ENCODE assay signal across 1 cellular context in genomic region chr6:25053875-25054371, GRCh38.
TF ChIP-seq lines count a peak whose summit lies in the region.

No MANE protein-coding gene starts in this region.

TF ChIP-seq in GM12878, 131 proteins besides CTCF, POLR2A, EP300 and RAD21 (continued from another document):
- TF ChIP-seq RELB (IDR thresholded peaks at IDR 0.05; ENCODE audit: low read depth) (peak; percentile 45; the same call in 1 of the 2 replicates), EED (IDR thresholded peaks at IDR 0.05; ENCODE audit: low read depth) (peak; percentile 62; the same call in 1 of the 2 replicates), KLF5 (IDR thresholded peaks at IDR 0.05; ENCODE audit: partially characterized antibody) (no peak), FOXM1 (IDR thresholded peaks at IDR 0.05; ENCODE audit: low read depth, low read length) (no peak; the same call in 1 of the 2 replicates), ATF7 (IDR thresholded peaks at IDR 0.05; ENCODE audit: low read depth) (peak; percentile 26; the same call in 1 of the 2 replicates), ZNF217 (IDR thresholded peaks at IDR 0.05) (no peak), PKNOX1 (IDR thresholded peaks at IDR 0.05) (no peak; the same call in 1 of the 2 replicates), MTA2 (IDR thresholded peaks at IDR 0.05; ENCODE audit: low read depth) (peak; percentile 68), EZH2 (IDR thresholded peaks at IDR 0.05; ENCODE audit: borderline replicate concordance, control insufficient read depth, low read depth, low read length) (no peak), IRF4 (IDR thresholded peaks at IDR 0.05; ENCODE audit: low read depth, low read length) (peak; percentile 49; the same call in 1 of the 2 replicates), STAT1 (conservative IDR thresholded peaks at IDR 0.05) (no peak), GATAD2B (conservative IDR thresholded peaks at IDR 0.05; ENCODE audit: low read depth) (no peak), ZBTB11 (CRISPR knock-in tag; IDR thresholded peaks at IDR 0.05) (no peak), ZNF207 (IDR thresholded peaks at IDR 0.05; ENCODE audit: borderline replicate concordance) (no peak), SPI1 (IDR thresholded peaks at IDR 0.05; ENCODE audit: borderline replicate concordance, insufficient read depth, low read depth, low read length) (peak; percentile 36; the same call in 1 of the 2 replicates), YY1 (IDR thresholded peaks at IDR 0.05; ENCODE audit: low read depth, low read length) (no peak), IKZF2 (IDR thresholded peaks at IDR 0.05) (peak in 1 of 2 experiments; percentile 72), NFXL1 (IDR thresholded peaks at IDR 0.05; ENCODE audit: borderline replicate concordance) (no peak), TAF1 (IDR thresholded peaks at IDR 0.05; ENCODE audit: borderline replicate concordance, low read depth, low read length) (no peak), SREBF2 (IDR thresholded peaks at IDR 0.05; ENCODE audit: low read length) (no peak), JUNB (IDR thresholded peaks at IDR 0.05) (peak; percentile 68), ZNF274 (IDR thresholded peaks at IDR 0.05; ENCODE audit: insufficient read depth, insufficient read length) (no peak), SKIL (IDR thresholded peaks at IDR 0.05; ENCODE audit: low read depth, poor library complexity, severe bottlenecking) (no peak), CEBPZ (IDR thresholded peaks at IDR 0.05; ENCODE audit: low read depth, low read length) (no peak), CREM (IDR thresholded peaks at IDR 0.05; ENCODE audit: low read depth) (0 out of 2 replicates have a peak, but pooled peaks have one; percentile 16), ZNF687 (IDR thresholded peaks at IDR 0.05) (0 out of 2 replicates have a peak, but pooled peaks have one; percentile 31), SREBF1 (IDR thresholded peaks at IDR 0.05; ENCODE audit: low read length) (0 out of 2 replicates have a peak, but pooled peaks have one; percentile 44), SUPT20H (IDR thresholded peaks at IDR 0.05; ENCODE audit: borderline replicate concordance, control insufficient read depth, low read depth, low read length) (no peak), RB1 (IDR thresholded peaks at IDR 0.05; ENCODE audit: borderline replicate concordance) (no peak), NFYA (IDR thresholded peaks at IDR 0.05; ENCODE audit: borderline replicate concordance, low read depth, low read length) (no peak), WRNIP1 (IDR thresholded peaks at IDR 0.05; ENCODE audit: borderline replicate concordance, low read depth, low read length) (0 out of 2 replicates have a peak, but pooled peaks have one; percentile 84), PRDM15 (CRISPR knock-in tag; IDR thresholded peaks at IDR 0.05) (no peak), NR2F1 (conservative IDR thresholded peaks at IDR 0.05) (peak; percentile 42; the same call in 1 of the 2 replicates), GABPA (IDR thresholded peaks at IDR 0.05; ENCODE audit: low read depth) (no peak), POLR2AphosphoS5 (IDR thresholded peaks at IDR 0.05; ENCODE audit: low read length) (no peak), SIX5 (IDR thresholded peaks at IDR 0.05; ENCODE audit: low read depth, low read length, severe bottlenecking) (no peak)
TF ChIP-seq in GM12878: peak in this region for 19.
